24 cellular contexts compared by ENCODE assay signal in the genomic region with DNA sequence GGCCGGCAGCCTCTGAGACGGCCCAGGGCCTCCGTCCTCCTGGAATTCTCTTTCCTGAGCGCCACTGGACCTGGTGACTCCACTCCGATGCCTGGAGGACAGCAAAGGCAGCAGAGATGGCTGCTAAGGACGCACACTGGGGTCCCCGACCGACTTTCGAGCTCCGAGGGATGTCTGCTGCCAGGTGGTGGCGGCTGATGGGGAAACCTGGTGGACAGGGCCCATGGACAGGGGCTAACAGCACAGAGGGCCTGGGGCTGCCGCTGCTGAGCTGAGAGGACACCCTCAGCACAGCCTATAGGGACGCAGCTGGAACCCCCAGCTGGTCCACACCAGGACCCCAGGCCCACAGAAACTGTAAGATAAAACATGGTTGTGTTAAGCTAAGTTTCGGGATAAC.
DNase-seq lines count a peak whose midpoint lies in the region; ATAC-seq, FAIRE-seq and TF ChIP-seq lines count a peak whose summit lies in the region.
"Had no signal": no experiment of that assay in that cellular context is flagged by ENCODE, and none has a peak within 500 bp of the region (broad histone marks: within the 10 kb centered on the region; RNA-seq: fewer than 3 reads in every experiment).

No MANE protein-coding gene starts in this region.

- no peaks in the 10 kb centered on the region for H3K9me3 ChIP-seq in K562 (replicated peaks; ENCODE audit: control insufficient read depth, insufficient read depth, low read depth, low read length)
- no peaks in the 10 kb centered on the region for H3K9me3 ChIP-seq in neuronal stem cell (replicated peaks in 1 of 2; ENCODE audit: control insufficient read depth in 2 of 2, insufficient read depth in 1 of 2, low read depth in 1 of 2, low read length in 2 of 2)

- H2BK12ac ChIP-seq in neuronal stem cell (ENCODE audit: low read length), result no peak overlapping the region

- H3K27ac ChIP-seq in K562 (ENCODE audit: extremely low read depth, low read depth, low read length), result no peak overlapping the region
- H3K27ac ChIP-seq in neuronal stem cell (replicated peaks; ENCODE audit: low read length), result no peak overlapping the region
- H3K27ac ChIP-seq: GM23248, PC-9 had no signal

- POLR2A ChIA-PET in K562 (lab: Yijun Ruan, JAX), result interaction anchor here (0.6 to 0.7 kb wide), 3 partner anchors 16 to 353 kb away, joined by 3 read pairs; no protein-coding TSS in a partner anchor
- POLR2A ChIA-PET in activated CD4-positive, alpha-beta memory T cell treated with anti-CD3 and anti-CD28 coated beads, Interleukin-2, amount 10 ng/mL, durations not matched to agents 7 days and 5 days (lab: Charles Lee), result no interaction called here

- FAIRE-seq in K562 (lab: Jason Lieb, UNC), result no peak
- FAIRE-seq: GM12878, GM18507, GM19239 had no signal

- H3K4me3 Mint-ChIP-seq in type B pancreatic cell, result no peak overlapping the region
- no peak overlapping the region for H3K4me3 Mint-ChIP-seq in activated CD4-positive, alpha-beta memory T cell treated with anti-CD3 and anti-CD28 coated beads, Interleukin-2, amount 10 ng/mL, durations not matched to agents 7 days and 5 days
- H3K4me3 Mint-ChIP-seq: B cell; CD4-positive, alpha-beta T cell had no signal

- H3K27ac Mint-ChIP-seq in type B pancreatic cell, result no peak overlapping the region
- no peak overlapping the region for H3K27ac Mint-ChIP-seq in activated CD4-positive, alpha-beta memory T cell treated with anti-CD3 and anti-CD28 coated beads, Interleukin-2, amount 10 ng/mL, durations not matched to agents 7 days and 5 days
- H3K27ac Mint-ChIP-seq: B cell; CD4-positive, alpha-beta T cell had no signal

- no peaks in the 10 kb centered on the region for H3K9me1 ChIP-seq in K562 (ENCODE audit: control insufficient read depth, insufficient read depth, low read length)

- H3K4me1 ChIP-seq in K562 (replicated peaks in 1 of 2; ENCODE audit: control insufficient read depth in 2 of 2, insufficient read depth in 2 of 2, low read length in 2 of 2), result no peaks in the 10 kb centered on the region
- peaks cover 14 to 18% of the 10 kb centered on the region in 2 donors for H3K4me1 ChIP-seq in neuronal stem cell (ENCODE audit: control insufficient read depth in 2 of 2, insufficient read depth in 1 of 2, low read depth in 1 of 2, low read length in 2 of 2)

- H3K4me3 ChIP-seq in K562, result no peak overlapping the region
- H3K4me3 ChIP-seq in neuronal stem cell (ENCODE audit: low read length in 2 of 2), result no peak overlapping the region
- H3K4me3 ChIP-seq: GM12878, GM23248, PC-9 had no signal

- H3K23ac ChIP-seq in neuronal stem cell (ENCODE audit: low read depth, low read length, poor library complexity), result no peak overlapping the region

- no peaks in the 10 kb centered on the region for H3K9me3 Mint-ChIP-seq in type B pancreatic cell
- H3K9me3 Mint-ChIP-seq in activated CD4-positive, alpha-beta memory T cell treated with anti-CD3 and anti-CD28 coated beads, Interleukin-2, amount 10 ng/mL, durations not matched to agents 7 days and 5 days, result no peaks in the 10 kb centered on the region
- H3K9me3 Mint-ChIP-seq: CD4-positive, alpha-beta T cell had no signal

- no peaks in the 10 kb centered on the region for H3K79me2 ChIP-seq in K562 (ENCODE audit: control insufficient read depth, insufficient read depth, low read length)

- no peak for TF ChIP-seq RAD21 in K562 (CRISPR knock-in tag; conservative IDR thresholded peaks at IDR 0.05 in 1 of 2, IDR thresholded peaks at IDR 0.05 in 1 of 2)

- no peak for TF ChIP-seq EP300 in K562 (IDR thresholded peaks at IDR 0.05; ENCODE audit: low read length)

- H4K91ac ChIP-seq in neuronal stem cell (ENCODE audit: low read depth, low read length, poor library complexity), result no peak overlapping the region

- H4K20me1 ChIP-seq in K562 (replicated peaks; ENCODE audit: control insufficient read depth, insufficient read depth, low read length), result peaks cover 10% of the 10 kb centered on the region; the same call in 1 of the 2 replicates

- H3K4me1 Mint-ChIP-seq in type B pancreatic cell (ENCODE audit: unreplicated experiment), result no peaks in the 10 kb centered on the region
- H3K4me1 Mint-ChIP-seq in activated CD4-positive, alpha-beta memory T cell treated with anti-CD3 and anti-CD28 coated beads, Interleukin-2, amount 10 ng/mL, durations not matched to agents 7 days and 5 days, result no peaks in the 10 kb centered on the region
- H3K4me1 Mint-ChIP-seq: B cell had no signal

- BruUV-seq in K562 (replicated peaks; lab: Mats Ljungman, UMichigan), result no TSS peak

- H3K4ac ChIP-seq in neuronal stem cell (ENCODE audit: low read length), result no peak overlapping the region

- CTCF ChIA-PET in K562 (lab: Yijun Ruan, JAX; ENCODE audit: low intra/inter-chr PET ratio), result no interaction called here
- CTCF ChIA-PET in activated CD4-positive, alpha-beta memory T cell treated with anti-CD3 and anti-CD28 coated beads, Interleukin-2, amount 10 ng/mL, durations not matched to agents 7 days and 5 days (lab: Charles Lee), result no interaction called here

- peak overlapping the region; percentile 85 for H2AK5ac ChIP-seq in neuronal stem cell (ENCODE audit: low read depth, low read length)

- H3K4me2 ChIP-seq in K562 (ENCODE audit: insufficient read depth, low read length) (no peak overlapping the region), neuronal stem cell (ENCODE audit: insufficient read depth, low read length, poor library complexity, severe bottlenecking) (no peak overlapping the region)
- H3K4me2 ChIP-seq: PC-9 had no signal

- H3K36me3 ChIP-seq in K562 (ENCODE audit: control insufficient read depth, insufficient read depth, low read length), result no peaks in the 10 kb centered on the region
- H3K36me3 ChIP-seq in neuronal stem cell (replicated peaks in 1 of 2; ENCODE audit: control insufficient read depth in 2 of 2, insufficient read depth in 2 of 2, low read length in 2 of 2), result no peaks in the 10 kb centered on the region

- peak overlapping the region; percentile 72 for H2BK120ac ChIP-seq in neuronal stem cell (ENCODE audit: low read depth, low read length)

- H3K9ac ChIP-seq in K562 (ENCODE audit: insufficient read depth in 1 of 2, low read depth in 2 of 2, low read length in 2 of 2) (no peak overlapping the region), neuronal stem cell (ENCODE audit: low read depth, low read length, poor library complexity) (no peak overlapping the region)
- H3K9ac ChIP-seq: GM23248 had no signal

- H3K27me3 ChIP-seq in K562 (ENCODE audit: control insufficient read depth in 2 of 2, insufficient read depth in 2 of 2, low read length in 2 of 2), result peaks cover 56 to 88% of the 10 kb centered on the region in 2 experiments
- no peaks in the 10 kb centered on the region for H3K27me3 ChIP-seq in neuronal stem cell (ENCODE audit: control insufficient read depth in 3 of 3, insufficient read depth in 3 of 3, low read depth in 1 of 3, low read length in 3 of 3)

- TF ChIP-seq CTCF in K562 (IDR thresholded peaks at IDR 0.05 in 2 of 3, conservative IDR thresholded peaks at IDR 0.05 in 1 of 3; ENCODE audit: insufficient read depth in 2 of 3, low read depth in 1 of 3, low read length in 3 of 3), result no peak
- no peak for TF ChIP-seq CTCF in type B pancreatic cell (conservative IDR thresholded peaks at IDR 0.05)

- H3K18ac ChIP-seq in neuronal stem cell (ENCODE audit: low read length), result peak overlapping the region; percentile 69

- H3K27me3 Mint-ChIP-seq in type B pancreatic cell, result peaks cover 67% of the 10 kb centered on the region
- peaks cover 19% of the 10 kb centered on the region for H3K27me3 Mint-ChIP-seq in activated CD4-positive, alpha-beta memory T cell treated with anti-CD3 and anti-CD28 coated beads, Interleukin-2, amount 10 ng/mL, durations not matched to agents 7 days and 5 days

- H4K8ac ChIP-seq in neuronal stem cell (ENCODE audit: low read depth, low read length), result no peak overlapping the region

- no peaks in the 10 kb centered on the region for H3K36me3 Mint-ChIP-seq in type B pancreatic cell
- H3K36me3 Mint-ChIP-seq in activated CD4-positive, alpha-beta memory T cell treated with anti-CD3 and anti-CD28 coated beads, Interleukin-2, amount 10 ng/mL, durations not matched to agents 7 days and 5 days (ENCODE audit: low read depth), result no peaks in the 10 kb centered on the region

- no peak overlapping the region for H2AFZ ChIP-seq in K562 (ENCODE audit: low read depth, low read length)
- H2AFZ ChIP-seq in neuronal stem cell (ENCODE audit: low read length), result peak overlapping the region; percentile 11
- H2AFZ ChIP-seq: GM23248, PC-9 had no signal

- H3K79me1 ChIP-seq in neuronal stem cell (ENCODE audit: low read depth, low read length), result no peaks in the 10 kb centered on the region

- H3K14ac ChIP-seq in neuronal stem cell (ENCODE audit: low read length), result no peak overlapping the region

- intact Hi-C loops in cardiac septum (cut with DNase I), result no loop called here
- intact Hi-C loops in left ventricle myocardium superior (cut with micrococcal nuclease), result no loop called here
- intact Hi-C loops in K562 (cut with micrococcal nuclease), result no loop called here

- peak overlapping the region; percentile 68 for H2BK15ac ChIP-seq in neuronal stem cell (ENCODE audit: low read length)

- in situ Hi-C loops in K562 (cut with MboI), result no loop called here

- no peak for ATAC-seq in left ventricle myocardium superior
- ATAC-seq in K562, result peak; percentile 40
- ATAC-seq in GM18520 (IDR thresholded peaks at IDR 0.05; ENCODE audit: unreplicated experiment), result no peak
- ATAC-seq: GM12878 had no signal

- TF ChIP-seq POLR2A in K562 (conservative IDR thresholded peaks at IDR 0.05), result no peak

- no peak overlapping the region for H2BK5ac ChIP-seq in neuronal stem cell (ENCODE audit: low read length)

- DNase-seq in cardiac septum (ENCODE audit: low spot score), result peak; percentile 56
- DNase-seq in left ventricle myocardium superior, result no peak
- no peak for DNase-seq in K562 (ENCODE audit: extremely low read depth in 1 of 4, low spot score in 3 of 4)
- no peak for DNase-seq in neuronal stem cell (ENCODE audit: low spot score)
- peak; percentile 56 for DNase-seq in type B pancreatic cell (ENCODE audit: extremely low spot score, unreplicated experiment)
- no peak for DNase-seq in activated CD4-positive, alpha-beta memory T cell treated with anti-CD3 and anti-CD28 coated beads, Interleukin-2, amount 10 ng/mL, durations not matched to agents 7 days and 5 days
- no peak for DNase-seq in central memory CD4-positive, alpha-beta T cell
- DNase-seq: Calu3, DMS79, GM23248, Karpas-422, MM.1S, NCI-H1105 treated with DMSO at 0.1 percent for 48 hours, NCI-H187, NCI-H446 treated with DMSO at 0.1 percent for 48 hours, NCI-H748 treated with DMSO at 0.1 percent for 48 hours, PC-9, Right ventricle myocardium superior had no signal

- WGBS in K562 (ENCODE audit: insufficient coverage, low coverage, missing lambda C conversion rate), result 2% methylated on average over 14 of the region's 14 CpGs
- no CpG with 5 or more reads among the region's 14 CpGs for WGBS in neuronal stem cell (ENCODE audit: extremely low coverage in 2 of 2, insufficient read length in 2 of 2, insufficient replicate concordance in 1 of 2), 2 donors

TF ChIP-seq in K562, 482 proteins besides CTCF, POLR2A, EP300 and RAD21 (continues in another document):
- TF ChIP-seq TEAD1 (CRISPR knock-in tag; IDR thresholded peaks at IDR 0.05) (no peak), ZNF311 (CRISPR knock-in tag; IDR thresholded peaks at IDR 0.05) (no peak), ZNF121 (CRISPR knock-in tag; conservative IDR thresholded peaks at IDR 0.05) (no peak)

Comparison
In these comparisons a context has a peak if more than half of its experiments do, and no peak if none do; other contexts are left out.
1. DNase-seq: peak in cardiac septum (single experiment) and type B pancreatic cell (single experiment); none in left ventricle myocardium superior (single experiment), K562 (0 of 4), neuronal stem cell (single experiment), activated CD4-positive, alpha-beta memory T cell treated with anti-CD3 and anti-CD28 coated beads, Interleukin-2, amount 10 ng/mL, durations not matched to agents 7 days and 5 days (single experiment) and central memory CD4-positive, alpha-beta T cell (single experiment).